Comparison of ENCODE assay signal across 27 cellular contexts in genomic region chr7:84714765-84715164, GRCh38.
A peak's percentile ranks its signal among the peaks of the same experiment; 100 is the strongest.
DNase-seq lines count a peak whose midpoint lies in the region; TF ChIP-seq lines count a peak whose summit lies in the region.
"Had no signal": no experiment of that assay in that cellular context is flagged by ENCODE, and none has a peak within 500 bp of the region (broad histone marks: within the 10 kb centered on the region; RNA-seq: fewer than 3 reads in every experiment).

No MANE protein-coding gene starts in this region.

- DNase-seq in ELF-1 (ENCODE audit: low read depth, low spot score) (peak; percentile 26), NCI-H187 (lab: John Stamatoyannopoulos, UW) (peak; percentile 45 to 76), SHP77 treated with DMSO at 0.1 percent for 48 hours (lab: John Stamatoyannopoulos, UW) (peak; percentile 6), mesothelial cell of epicardium (ENCODE audit: low spot score in 2 of 2, unreplicated experiment in 2 of 2) (no peak), MG63 (no peak), substantia nigra (lab: John Stamatoyannopoulos, UW) (no peak), DMS 273 (lab: John Stamatoyannopoulos, UW; ENCODE audit: unreplicated experiment) (no peak)
- DNase-seq in CD8-positive, alpha-beta memory T cell: no peak
- DNase-seq: activated CD4-positive, alpha-beta T cell treated with anti-CD3 and anti-CD28 coated beads for 4 hours; dorsolateral prefrontal cortex; erythroblast; H7; KBM-7; MV-4-11; NCI-H2081; NCI-H774; OCI-M1; right cardiac atrium; SIG-M5; tibial artery had no signal

- no peak overlapping the region for H3K4me3 ChIP-seq in MG63
- no peak overlapping the region for H3K4me3 ChIP-seq in CD8-positive, alpha-beta memory T cell (ENCODE audit: low read length)
- H3K4me3 ChIP-seq: dorsolateral prefrontal cortex, lung, tibial artery had no signal

- no peak overlapping the region for H3K4me3 Mint-ChIP-seq in mesothelial cell of epicardium
- no peak overlapping the region for H3K4me3 Mint-ChIP-seq in CD8-positive, alpha-beta memory T cell
- H3K4me3 Mint-ChIP-seq: activated T-helper 1 cell treated with anti-CD3 and anti-CD28 coated beads, Interleukin-12 subunit alpha, Interleukin-12 subunit beta, Interleukin-2, Interleukin-4 antibody, amounts not matched to agents 30 ng/mL and 10 ng/mL and 1 ng/mL, durations not matched to agents 14 hours and 24 hours and 36 hours; central memory CD8-positive, alpha-beta T cell; stimulated activated naive CD8-positive, alpha-beta T cell treated with anti-CD3 and anti-CD28 coated beads, Interleukin-15, Interleukin-2, amounts not matched to agents 100 ng/mL and 50 ng/mL, for 24 hours; T-helper 1 cell treated with Interleukin-12 subunit alpha and Interleukin-12 subunit beta and Interleukin-4 antibody, amounts not matched to agents 30 μg/mL and 1 μg/mL, for 36 hours had no signal

- peak overlapping the region; percentile 14 for H3K27ac Mint-ChIP-seq in mesothelial cell of epicardium
- H3K27ac Mint-ChIP-seq in CD8-positive, alpha-beta memory T cell: no peak overlapping the region
- H3K27ac Mint-ChIP-seq: activated naive CD4-positive, alpha-beta T cell treated with anti-CD3 and anti-CD28 coated beads, Interleukin-2, amount 50 U/mL, for 72 hours; activated T-helper 1 cell treated with anti-CD3 and anti-CD28 coated beads, Interleukin-12 subunit alpha, Interleukin-12 subunit beta, Interleukin-2, Interleukin-4 antibody, amounts not matched to agents 30 ng/mL and 10 ng/mL and 1 ng/mL, durations not matched to agents 14 hours and 24 hours and 36 hours; stimulated activated naive CD8-positive, alpha-beta T cell treated with anti-CD3 and anti-CD28 coated beads, Interleukin-15, Interleukin-2, amounts not matched to agents 100 ng/mL and 50 ng/mL, for 24 hours; T-helper 1 cell treated with Interleukin-12 subunit alpha and Interleukin-12 subunit beta and Interleukin-4 antibody, amounts not matched to agents 30 μg/mL and 1 μg/mL, for 36 hours had no signal

- no peak for TF ChIP-seq CTCF in mesothelial cell of epicardium (IDR thresholded peaks at IDR 0.05; ENCODE audit: unreplicated experiment)

- H3K27ac ChIP-seq in substantia nigra (ENCODE audit: low read depth, low read length, poor library complexity, severe bottlenecking): no peak overlapping the region
- H3K27ac ChIP-seq in CD8-positive, alpha-beta memory T cell (ENCODE audit: low read depth, low read length): no peak overlapping the region
- H3K27ac ChIP-seq: C4-2B, dorsolateral prefrontal cortex, tibial artery had no signal

- no peaks in the 10 kb centered on the region for H3K4me1 ChIP-seq in CD8-positive, alpha-beta memory T cell (ENCODE audit: insufficient read depth, low read length)
- H3K4me1 ChIP-seq: tibial artery had no signal

- no peaks in the 10 kb centered on the region for H3K9me3 Mint-ChIP-seq in mesothelial cell of epicardium
- H3K9me3 Mint-ChIP-seq in CD8-positive, alpha-beta memory T cell: peaks cover 0 to 34% (median 9%) of the 10 kb centered on the region in 5 donors
- H3K9me3 Mint-ChIP-seq: activated naive CD4-positive, alpha-beta T cell treated with anti-CD3 and anti-CD28 coated beads, Interleukin-2, amount 50 U/mL, for 72 hours; activated T-helper 1 cell treated with anti-CD3 and anti-CD28 coated beads, Interleukin-12 subunit alpha, Interleukin-12 subunit beta, Interleukin-2, Interleukin-4 antibody, amounts not matched to agents 30 ng/mL and 10 ng/mL and 1 ng/mL, durations not matched to agents 14 hours and 24 hours and 36 hours; stimulated activated naive CD8-positive, alpha-beta T cell treated with anti-CD3 and anti-CD28 coated beads, Interleukin-15, Interleukin-2, amounts not matched to agents 100 ng/mL and 50 ng/mL, for 24 hours; T-helper 1 cell treated with Interleukin-12 subunit alpha and Interleukin-12 subunit beta and Interleukin-4 antibody, amounts not matched to agents 30 μg/mL and 1 μg/mL, for 36 hours had no signal

- H3K36me3 ChIP-seq in MG63: no peaks in the 10 kb centered on the region
- H3K36me3 ChIP-seq in CD8-positive, alpha-beta memory T cell (ENCODE audit: insufficient read depth, low read length): no peaks in the 10 kb centered on the region
- H3K36me3 ChIP-seq: tibial artery had no signal

- H3K36me3 Mint-ChIP-seq in mesothelial cell of epicardium: no peaks in the 10 kb centered on the region
- H3K36me3 Mint-ChIP-seq in CD8-positive, alpha-beta memory T cell: no peaks in the 10 kb centered on the region
- H3K36me3 Mint-ChIP-seq: activated naive CD4-positive, alpha-beta T cell treated with anti-CD3 and anti-CD28 coated beads, Interleukin-2, amount 50 U/mL, for 72 hours had no signal

- no peaks in the 10 kb centered on the region for H3K27me3 ChIP-seq in MG63
- no peaks in the 10 kb centered on the region for H3K27me3 ChIP-seq in CD8-positive, alpha-beta memory T cell (ENCODE audit: insufficient read depth, low read length, poor library complexity, severe bottlenecking)
- H3K27me3 ChIP-seq: dorsolateral prefrontal cortex, tibial artery had no signal

- H3K4me1 Mint-ChIP-seq in mesothelial cell of epicardium: peaks cover 13% of the 10 kb centered on the region
- no peaks in the 10 kb centered on the region for H3K4me1 Mint-ChIP-seq in CD8-positive, alpha-beta memory T cell
- H3K4me1 Mint-ChIP-seq: central memory CD8-positive, alpha-beta T cell had no signal

- POLR2A ChIA-PET in CD8-positive, alpha-beta memory T cell (lab: Charles Lee): no interaction called here

- CTCF ChIA-PET in CD8-positive, alpha-beta memory T cell (lab: Charles Lee): no interaction called here

- no peaks in the 10 kb centered on the region for H3K27me3 Mint-ChIP-seq in mesothelial cell of epicardium (ENCODE audit: low read depth)
- H3K27me3 Mint-ChIP-seq in CD8-positive, alpha-beta memory T cell: no peaks in the 10 kb centered on the region
- H3K27me3 Mint-ChIP-seq: central memory CD8-positive, alpha-beta T cell; stimulated activated naive CD8-positive, alpha-beta T cell treated with anti-CD3 and anti-CD28 coated beads, Interleukin-15, Interleukin-2, amounts not matched to agents 100 ng/mL and 50 ng/mL, for 24 hours had no signal

- H3K9me3 ChIP-seq in MG63: no peaks in the 10 kb centered on the region
- H3K9me3 ChIP-seq in CD8-positive, alpha-beta memory T cell (ENCODE audit: low read length): no peaks in the 10 kb centered on the region
- H3K9me3 ChIP-seq: tibial artery had no signal

Comparison
In these comparisons a context has a peak if more than half of its experiments do, and no peak if none do; other contexts are left out.
1. DNase-seq: peak in ELF-1 (single experiment), NCI-H187 (2 of 2) and SHP77 treated with DMSO at 0.1 percent for 48 hours (single experiment); none in mesothelial cell of epicardium (0 of 2), MG63 (single experiment), substantia nigra (0 of 49), DMS 273 (single experiment) and CD8-positive, alpha-beta memory T cell (0 of 5).